Comparison of ENCODE assay signal across 8 cellular contexts in the genomic region with DNA sequence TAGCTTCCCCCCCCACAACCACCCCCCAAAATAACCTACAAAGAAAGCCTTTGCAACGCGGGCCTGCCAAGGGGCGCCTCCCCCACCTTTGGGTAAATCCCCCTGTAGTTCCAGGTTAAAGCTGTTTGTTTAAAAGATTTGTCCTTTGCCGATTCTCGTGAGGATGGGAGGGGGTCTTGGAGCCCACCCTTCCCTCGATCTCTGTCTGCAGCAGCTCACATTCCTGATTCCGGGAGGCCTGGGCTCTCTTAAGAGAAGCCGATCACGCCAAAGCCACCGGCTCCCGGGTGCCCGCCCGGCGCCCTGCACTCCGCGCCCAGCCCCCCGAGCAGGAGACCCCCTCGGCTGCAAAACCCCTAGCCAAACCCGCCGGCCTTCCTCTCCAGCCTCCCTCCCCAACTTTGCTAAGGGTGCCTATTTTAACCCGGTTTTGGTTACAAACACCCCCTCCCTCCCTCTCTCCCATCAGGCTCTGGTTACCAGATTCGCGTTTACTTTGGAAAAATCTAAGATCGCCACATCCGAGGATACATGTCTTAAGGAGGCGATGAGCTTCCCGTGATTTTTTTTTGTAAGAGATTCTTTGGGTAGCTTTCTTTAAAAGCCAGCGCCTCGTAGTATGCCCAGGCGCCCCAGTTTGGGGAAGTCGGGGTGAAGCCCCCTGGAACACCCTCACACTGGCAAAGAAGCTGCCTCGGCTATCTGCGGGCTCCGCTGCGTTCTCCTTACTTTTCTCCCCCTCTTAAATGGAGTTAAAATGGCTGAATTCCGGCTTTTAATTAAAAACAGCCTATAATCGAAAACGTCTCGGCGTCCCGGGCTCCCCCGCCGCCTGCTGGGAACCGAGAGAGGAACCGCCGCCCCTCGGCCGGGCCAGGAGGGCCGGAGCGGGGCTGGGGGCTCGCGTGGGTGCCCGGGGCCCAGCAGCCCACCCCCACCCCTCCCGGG. TPM values are rescaled to one million over a fixed set of nuclear protein-coding genes. Genes with fewer than 3 reads are reported as not detected.
A peak's percentile ranks its signal among the peaks of the same experiment; 100 is the strongest.
DNase-seq lines count a peak whose midpoint lies in the region; ATAC-seq, FAIRE-seq and TF ChIP-seq lines count a peak whose summit lies in the region.

No MANE protein-coding gene starts in this region.

- H3K27ac ChIP-seq in pancreas: peak overlapping the region; percentile 91 to 100 (median 96)

- H3K4me3 ChIP-seq in pancreas: peak overlapping the region; percentile 49 to 95 (median 92)

- intact Hi-C loops in pancreas (cut with DNase I): no loop called here

- peak in 10 of 14 donors; percentile 33 to 81 (median 62) for DNase-seq in C1 segment of cervical spinal cord (lab: John Stamatoyannopoulos, UW)
- DNase-seq in HFFc6: peak; percentile 30
- DNase-seq in activated CD8-positive, alpha-beta T cell treated with anti-CD3 and anti-CD28 coated beads, Interleukin-2, amount 10 ng/mL, durations not matched to agents 7 days and 5 days: no peak
- DNase-seq in foreskin melanocyte: peak; percentile 35
- DNase-seq in pancreas: peak in 3 of 6 donors; percentile 16 to 64 (median 36)

- H3K27me3 ChIP-seq in pancreas: no peaks in the 10 kb centered on the region

- CTCF ChIA-PET in activated CD8-positive, alpha-beta T cell treated with anti-CD3 and anti-CD28 coated beads, Interleukin-2, amount 10 ng/mL, durations not matched to agents 7 days and 5 days (lab: Charles Lee): interaction anchor here (0.8 to 2.7 kb wide), 5 partner anchors 9 to 243 kb away, joined by 3 to 13 read pairs (median 4); no protein-coding TSS in a partner anchor

- ATAC-seq in activated CD8-positive, alpha-beta T cell treated with anti-CD3 and anti-CD28 coated beads, Interleukin-2, amount 10 ng/mL, durations not matched to agents 7 days and 5 days: no peak
- no peak for ATAC-seq in pancreas
- ATAC-seq in GM18867 (IDR thresholded peaks at IDR 0.05; ENCODE audit: unreplicated experiment): no peak
- ATAC-seq in GM21528 (IDR thresholded peaks at IDR 0.05; ENCODE audit: low FRiP score, unreplicated experiment): no peak
- no peak for ATAC-seq in HG03139 (IDR thresholded peaks at IDR 0.05; ENCODE audit: unreplicated experiment)

- no peak for FAIRE-seq in pancreas (lab: Jason Lieb, UNC)

- H3K27me3 Mint-ChIP-seq in HFFc6 (ENCODE audit: insufficient read depth): peaks cover 13% of the 10 kb centered on the region
- peaks cover 70% of the 10 kb centered on the region for H3K27me3 Mint-ChIP-seq in activated CD8-positive, alpha-beta T cell treated with anti-CD3 and anti-CD28 coated beads, Interleukin-2, amount 10 ng/mL, durations not matched to agents 7 days and 5 days (ENCODE audit: low read depth)

- peak overlapping the region; percentile 92 for H3K4me3 Mint-ChIP-seq in HFFc6
- peak overlapping the region; percentile 53 for H3K4me3 Mint-ChIP-seq in activated CD8-positive, alpha-beta T cell treated with anti-CD3 and anti-CD28 coated beads, Interleukin-2, amount 10 ng/mL, durations not matched to agents 7 days and 5 days

- peaks cover 17% of the 10 kb centered on the region for H3K4me1 Mint-ChIP-seq in HFFc6 (ENCODE audit: low read depth)
- peaks cover 43% of the 10 kb centered on the region for H3K4me1 Mint-ChIP-seq in activated CD8-positive, alpha-beta T cell treated with anti-CD3 and anti-CD28 coated beads, Interleukin-2, amount 10 ng/mL, durations not matched to agents 7 days and 5 days (ENCODE audit: low read depth)

- no peaks in the 10 kb centered on the region for H3K9me3 ChIP-seq in pancreas

- POLR2A ChIA-PET in activated CD8-positive, alpha-beta T cell treated with anti-CD3 and anti-CD28 coated beads, Interleukin-2, amount 10 ng/mL, durations not matched to agents 7 days and 5 days (lab: Charles Lee): interaction anchor here (0.7 to 3.8 kb wide), 3 partner anchors 8 to 26 kb away, joined by 3 to 20 read pairs (median 4); no protein-coding TSS in a partner anchor

- H3K36me3 ChIP-seq in pancreas: no peaks in the 10 kb centered on the region

- peaks cover 9 to 11% (median 10%) of the 10 kb centered on the region in 3 donors for H3K4me1 ChIP-seq in pancreas

- H3K27ac Mint-ChIP-seq in HFFc6: peak overlapping the region; percentile 96
- no peak overlapping the region for H3K27ac Mint-ChIP-seq in activated CD8-positive, alpha-beta T cell treated with anti-CD3 and anti-CD28 coated beads, Interleukin-2, amount 10 ng/mL, durations not matched to agents 7 days and 5 days

- 0 to 1% methylated on average over 51 to 54 of the region's 54 CpGs for WGBS in pancreas, 2 donors

- peak; percentile 50 for TF ChIP-seq CTCF in HFFc6 (IDR thresholded peaks at IDR 0.05)
- TF ChIP-seq CTCF in pancreas (IDR thresholded peaks at IDR 0.05): no peak

- H3K36me3 Mint-ChIP-seq in HFFc6 (ENCODE audit: low read depth): peaks cover 4% of the 10 kb centered on the region
- H3K36me3 Mint-ChIP-seq in activated CD8-positive, alpha-beta T cell treated with anti-CD3 and anti-CD28 coated beads, Interleukin-2, amount 10 ng/mL, durations not matched to agents 7 days and 5 days (ENCODE audit: low read depth): no peaks in the 10 kb centered on the region

- H3K9me3 Mint-ChIP-seq in HFFc6: no peaks in the 10 kb centered on the region
- no peaks in the 10 kb centered on the region for H3K9me3 Mint-ChIP-seq in activated CD8-positive, alpha-beta T cell treated with anti-CD3 and anti-CD28 coated beads, Interleukin-2, amount 10 ng/mL, durations not matched to agents 7 days and 5 days (ENCODE audit: insufficient read depth)

RNA-seq across cellular contexts. Expression of gene TNRC18, which starts 1.0 kb away (rescaled TPM):
- 10 to 100 TPM; 70.6 to 87.1 (median 79.9) TPM for total RNA-seq in HFFc6 (2021; fragmentation: NEBNext Ultra II Directional; extraction: Animal tissue kit (Norgen Biotek cat#: 25700))
- total RNA-seq in activated CD8-positive, alpha-beta T cell treated with anti-CD3 and anti-CD28 coated beads, Interleukin-2, amount 10 ng/mL, durations not matched to agents 7 days and 5 days: 10 to 100 TPM; 46.1 to 52.1 TPM
- total RNA-seq in pancreas: 10 to 100 TPM; 32.3 to 47.0 (median 36.9) TPM
- 10 to 100 TPM; 30.1 to 80.6 TPM for polyA plus RNA-seq in pancreas
